14 cellular contexts compared by ENCODE assay signal in the genomic region with DNA sequence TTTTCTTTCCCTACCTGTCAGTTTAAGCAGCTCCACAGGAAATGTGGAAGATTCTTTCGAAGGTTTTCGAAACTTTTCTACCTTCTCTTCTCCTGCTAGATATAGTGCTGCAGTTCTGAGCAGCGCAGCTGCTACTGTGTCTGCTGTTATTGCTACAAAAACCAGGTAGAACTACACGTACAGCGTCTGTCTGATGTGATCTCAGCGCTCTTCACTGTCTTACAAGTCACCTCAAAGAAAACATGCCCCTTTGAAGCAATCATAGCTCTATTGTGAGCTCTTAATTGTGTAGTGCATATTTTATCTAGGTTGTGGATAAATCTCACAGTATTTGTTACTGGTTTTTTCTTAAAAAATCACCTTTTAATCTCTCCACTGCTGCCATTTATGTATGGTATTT.
DNase-seq lines count a peak whose midpoint lies in the region; ATAC-seq and TF ChIP-seq lines count a peak whose summit lies in the region.
"Had no signal": no experiment of that assay in that cellular context is flagged by ENCODE, and none has a peak within 500 bp of the region (broad histone marks: within the 10 kb centered on the region; RNA-seq: fewer than 3 reads in every experiment).

No MANE protein-coding gene starts in this region.

- no peak overlapping the region for H3K18ac ChIP-seq in neuronal stem cell (ENCODE audit: low read length)

- no peaks in the 10 kb centered on the region for H3K9me3 Mint-ChIP-seq in activated naive CD4-positive, alpha-beta T cell treated with anti-CD3 and anti-CD28 coated beads for 36 hours
- H3K9me3 Mint-ChIP-seq in activated naive CD4-positive, alpha-beta T cell treated with anti-CD3 and anti-CD28 coated beads, Interleukin-2, amount 10 ng/mL, durations not matched to agents 7 days and 5 days = no peaks in the 10 kb centered on the region
- H3K9me3 Mint-ChIP-seq in CD4-positive, alpha-beta T cell = no peaks in the 10 kb centered on the region
- H3K9me3 Mint-ChIP-seq in activated CD8-positive, alpha-beta memory T cell treated with anti-CD3 and anti-CD28 coated beads, Interleukin-2, amount 10 ng/mL, durations not matched to agents 7 days and 5 days (ENCODE audit: low read depth) = no peaks in the 10 kb centered on the region
- H3K9me3 Mint-ChIP-seq: CD4-positive, alpha-beta memory T cell; H9 had no signal

- POLR2A ChIA-PET in CD4-positive, alpha-beta T cell (lab: Charles Lee) = interaction anchor here (1.1 kb wide), 1 partner anchor 11 kb away, joined by 3 read pairs; no protein-coding TSS in a partner anchor

- CTCF ChIA-PET in activated naive CD4-positive, alpha-beta T cell treated with anti-CD3 and anti-CD28 coated beads for 36 hours (lab: Charles Lee) = interaction anchor here (0.5 to 1.4 kb wide), 4 partner anchors 12 to 203 kb away, joined by 3 to 4 read pairs (median 4); no protein-coding TSS in a partner anchor
- CTCF ChIA-PET in activated naive CD4-positive, alpha-beta T cell treated with anti-CD3 and anti-CD28 coated beads, Interleukin-2, amount 10 ng/mL, durations not matched to agents 7 days and 5 days (lab: Charles Lee) = interaction anchor here (0.6 to 2.5 kb wide), 4 partner anchors 10 to 1190 kb away, joined by 4 to 7 read pairs (median 5); no protein-coding TSS in a partner anchor
- CTCF ChIA-PET in CD4-positive, alpha-beta T cell (lab: Charles Lee) = no interaction called here
- CTCF ChIA-PET in activated CD8-positive, alpha-beta memory T cell treated with anti-CD3 and anti-CD28 coated beads, Interleukin-2, amount 10 ng/mL, durations not matched to agents 7 days and 5 days (lab: Charles Lee) = interaction anchor here (0.7 to 1.9 kb wide), 3 partner anchors 9 to 13 kb away, joined by 3 to 7 read pairs (median 3); no protein-coding TSS in a partner anchor

- no peak overlapping the region for H2AK5ac ChIP-seq in neuronal stem cell (ENCODE audit: low read depth, low read length)

- H3K14ac ChIP-seq in neuronal stem cell (ENCODE audit: low read length) = no peak overlapping the region

- H2BK15ac ChIP-seq in neuronal stem cell (ENCODE audit: low read length) = no peak overlapping the region

- no peaks in the 10 kb centered on the region for H3K9me3 ChIP-seq in CD4-positive, alpha-beta T cell (ENCODE audit: control insufficient read depth, low read length)
- no peaks in the 10 kb centered on the region for H3K9me3 ChIP-seq in DND-41 (ENCODE audit: insufficient read depth, low read length, severe bottlenecking)
- H3K9me3 ChIP-seq in neuronal stem cell (replicated peaks in 1 of 2; ENCODE audit: control insufficient read depth in 2 of 2, insufficient read depth in 1 of 2, low read depth in 1 of 2, low read length in 2 of 2) = no peaks in the 10 kb centered on the region
- H3K9me3 ChIP-seq: Caco-2 had no signal

- TF ChIP-seq CTCF in CD4-positive, alpha-beta T cell (IDR thresholded peaks at IDR 0.05) = no peak
- TF ChIP-seq CTCF in DND-41 (IDR thresholded peaks at IDR 0.05; ENCODE audit: borderline replicate concordance, extremely low read depth, low read length, poor library complexity, severe bottlenecking) = no peak

- no peak overlapping the region for H3K27ac ChIP-seq in CD4-positive, alpha-beta T cell (ENCODE audit: low read depth, low read length)
- H3K27ac ChIP-seq in DND-41 (ENCODE audit: low read length) = no peak overlapping the region
- H3K27ac ChIP-seq in neuronal stem cell (replicated peaks; ENCODE audit: low read length) = no peak overlapping the region

- H3K9ac ChIP-seq in DND-41 (ENCODE audit: low read depth, low read length) (no peak overlapping the region), neuronal stem cell (ENCODE audit: low read depth, low read length, poor library complexity) (no peak overlapping the region)

- no peak overlapping the region for H4K8ac ChIP-seq in neuronal stem cell (ENCODE audit: low read depth, low read length)

- H3K27me3 Mint-ChIP-seq in activated naive CD4-positive, alpha-beta T cell treated with anti-CD3 and anti-CD28 coated beads for 36 hours (ENCODE audit: low read depth) = no peaks in the 10 kb centered on the region
- H3K27me3 Mint-ChIP-seq in activated naive CD4-positive, alpha-beta T cell treated with anti-CD3 and anti-CD28 coated beads, Interleukin-2, amount 10 ng/mL, durations not matched to agents 7 days and 5 days = no peaks in the 10 kb centered on the region
- no peaks in the 10 kb centered on the region for H3K27me3 Mint-ChIP-seq in CD4-positive, alpha-beta T cell
- no peaks in the 10 kb centered on the region for H3K27me3 Mint-ChIP-seq in activated CD8-positive, alpha-beta memory T cell treated with anti-CD3 and anti-CD28 coated beads, Interleukin-2, amount 10 ng/mL, durations not matched to agents 7 days and 5 days
- H3K27me3 Mint-ChIP-seq: B cell; CD4-positive, alpha-beta memory T cell had no signal

- H2BK120ac ChIP-seq in neuronal stem cell (ENCODE audit: low read depth, low read length) = no peak overlapping the region

- DNase-seq in activated naive CD4-positive, alpha-beta T cell treated with anti-CD3 and anti-CD28 coated beads for 36 hours = no peak
- no peak for DNase-seq in activated naive CD4-positive, alpha-beta T cell treated with anti-CD3 and anti-CD28 coated beads, Interleukin-2, amount 10 ng/mL, durations not matched to agents 7 days and 5 days
- no peak for DNase-seq in CD4-positive, alpha-beta T cell
- no peak for DNase-seq in DND-41
- DNase-seq in neuronal stem cell (ENCODE audit: low spot score) = no peak
- DNase-seq in SIG-M5 treated with dmso at 0.1 percent for 504 hours (lab: John Stamatoyannopoulos, UW; ENCODE audit: unreplicated experiment) = no peak
- no peak for DNase-seq in activated CD8-positive, alpha-beta memory T cell treated with anti-CD3 and anti-CD28 coated beads, Interleukin-2, amount 10 ng/mL, durations not matched to agents 7 days and 5 days
- DNase-seq: C1 segment of cervical spinal cord; Caco-2; CD4-positive, alpha-beta memory T cell; GF-D8; GOT3; H9 had no signal

- no peak overlapping the region for H3K27ac Mint-ChIP-seq in activated naive CD4-positive, alpha-beta T cell treated with anti-CD3 and anti-CD28 coated beads for 36 hours
- no peak overlapping the region for H3K27ac Mint-ChIP-seq in activated naive CD4-positive, alpha-beta T cell treated with anti-CD3 and anti-CD28 coated beads, Interleukin-2, amount 10 ng/mL, durations not matched to agents 7 days and 5 days
- peak overlapping the region; percentile 52 for H3K27ac Mint-ChIP-seq in CD4-positive, alpha-beta T cell
- H3K27ac Mint-ChIP-seq in activated CD8-positive, alpha-beta memory T cell treated with anti-CD3 and anti-CD28 coated beads, Interleukin-2, amount 10 ng/mL, durations not matched to agents 7 days and 5 days = no peak overlapping the region
- H3K27ac Mint-ChIP-seq: B cell had no signal

- peaks cover 11% of the 10 kb centered on the region for H3K4me1 Mint-ChIP-seq in activated naive CD4-positive, alpha-beta T cell treated with anti-CD3 and anti-CD28 coated beads for 36 hours (ENCODE audit: low read depth)
- H3K4me1 Mint-ChIP-seq in activated naive CD4-positive, alpha-beta T cell treated with anti-CD3 and anti-CD28 coated beads, Interleukin-2, amount 10 ng/mL, durations not matched to agents 7 days and 5 days = peaks cover 11% of the 10 kb centered on the region
- peaks cover 18% of the 10 kb centered on the region for H3K4me1 Mint-ChIP-seq in CD4-positive, alpha-beta T cell (ENCODE audit: low read depth)
- H3K4me1 Mint-ChIP-seq in activated CD8-positive, alpha-beta memory T cell treated with anti-CD3 and anti-CD28 coated beads, Interleukin-2, amount 10 ng/mL, durations not matched to agents 7 days and 5 days = peaks cover 3% of the 10 kb centered on the region
- H3K4me1 Mint-ChIP-seq: B cell, H9 had no signal

- H3K23ac ChIP-seq in neuronal stem cell (ENCODE audit: low read depth, low read length, poor library complexity) = no peak overlapping the region

- H3K4me2 ChIP-seq in DND-41 (ENCODE audit: insufficient read depth, low read length) (no peak overlapping the region), neuronal stem cell (ENCODE audit: insufficient read depth, low read length, poor library complexity, severe bottlenecking) (no peak overlapping the region)

- H4K91ac ChIP-seq in neuronal stem cell (ENCODE audit: low read depth, low read length, poor library complexity) = no peak overlapping the region

- ATAC-seq in CD4-positive, alpha-beta T cell (ENCODE audit: poor library complexity) = peak; percentile 62
- ATAC-seq in DND-41 (ENCODE audit: insufficient read depth, low read depth) = 0 out of 3 replicates have a peak, but pooled peaks have one; percentile 24
- ATAC-seq in activated CD8-positive, alpha-beta memory T cell treated with anti-CD3 and anti-CD28 coated beads, Interleukin-2, amount 10 ng/mL, durations not matched to agents 7 days and 5 days = no peak

- H2BK12ac ChIP-seq in neuronal stem cell (ENCODE audit: low read length) = peak overlapping the region; percentile 84

- H3K4me1 ChIP-seq in DND-41 (ENCODE audit: insufficient read depth, low read length) (no peaks in the 10 kb centered on the region), neuronal stem cell (ENCODE audit: control insufficient read depth in 2 of 2, insufficient read depth in 1 of 2, low read depth in 1 of 2, low read length in 2 of 2) (no peaks in the 10 kb centered on the region)

- H3K4me3 Mint-ChIP-seq in activated naive CD4-positive, alpha-beta T cell treated with anti-CD3 and anti-CD28 coated beads for 36 hours = peak overlapping the region; percentile 44
- no peak overlapping the region for H3K4me3 Mint-ChIP-seq in activated naive CD4-positive, alpha-beta T cell treated with anti-CD3 and anti-CD28 coated beads, Interleukin-2, amount 10 ng/mL, durations not matched to agents 7 days and 5 days
- no peak overlapping the region for H3K4me3 Mint-ChIP-seq in CD4-positive, alpha-beta T cell
- no peak overlapping the region for H3K4me3 Mint-ChIP-seq in activated CD8-positive, alpha-beta memory T cell treated with anti-CD3 and anti-CD28 coated beads, Interleukin-2, amount 10 ng/mL, durations not matched to agents 7 days and 5 days
- H3K4me3 Mint-ChIP-seq: B cell, H9 had no signal

- H3K79me2 ChIP-seq in DND-41 (ENCODE audit: insufficient read depth, low read length) = no peaks in the 10 kb centered on the region

- no peaks in the 10 kb centered on the region for H3K27me3 ChIP-seq in CD4-positive, alpha-beta T cell (ENCODE audit: control insufficient read depth, insufficient read depth, low read length)
- no peaks in the 10 kb centered on the region for H3K27me3 ChIP-seq in DND-41 (ENCODE audit: insufficient read depth, low read length, poor library complexity)
- no peaks in the 10 kb centered on the region for H3K27me3 ChIP-seq in neuronal stem cell (ENCODE audit: control insufficient read depth in 3 of 3, insufficient read depth in 3 of 3, low read depth in 1 of 3, low read length in 3 of 3)

- no peak overlapping the region for H2BK5ac ChIP-seq in neuronal stem cell (ENCODE audit: low read length)

- no peaks in the 10 kb centered on the region for H3K36me3 Mint-ChIP-seq in activated naive CD4-positive, alpha-beta T cell treated with anti-CD3 and anti-CD28 coated beads for 36 hours (ENCODE audit: low read depth)
- no peaks in the 10 kb centered on the region for H3K36me3 Mint-ChIP-seq in activated naive CD4-positive, alpha-beta T cell treated with anti-CD3 and anti-CD28 coated beads, Interleukin-2, amount 10 ng/mL, durations not matched to agents 7 days and 5 days
- no peaks in the 10 kb centered on the region for H3K36me3 Mint-ChIP-seq in CD4-positive, alpha-beta T cell (ENCODE audit: low read depth)
- no peaks in the 10 kb centered on the region for H3K36me3 Mint-ChIP-seq in activated CD8-positive, alpha-beta memory T cell treated with anti-CD3 and anti-CD28 coated beads, Interleukin-2, amount 10 ng/mL, durations not matched to agents 7 days and 5 days

- no peak overlapping the region for H3K4ac ChIP-seq in neuronal stem cell (ENCODE audit: low read length)

- no peak overlapping the region for H2AFZ ChIP-seq in DND-41 (ENCODE audit: low read depth, low read length)
- no peak overlapping the region for H2AFZ ChIP-seq in neuronal stem cell (ENCODE audit: low read length)

- no CpG with 5 or more reads among the region's 6 CpGs for WGBS in neuronal stem cell (ENCODE audit: extremely low coverage in 2 of 2, insufficient read length in 2 of 2, insufficient replicate concordance in 1 of 2), 2 donors

- intact Hi-C loops in activated naive CD4-positive, alpha-beta T cell treated with anti-CD3 and anti-CD28 coated beads for 36 hours (cut with micrococcal nuclease) = no loop called here
- intact Hi-C loops in CD4-positive, alpha-beta T cell (cut with DNase I, micrococcal nuclease) = no loop called here

- no peaks in the 10 kb centered on the region for H4K20me1 ChIP-seq in DND-41 (ENCODE audit: insufficient read depth, low read length)

- no peaks in the 10 kb centered on the region for H3K79me1 ChIP-seq in neuronal stem cell (ENCODE audit: low read depth, low read length)

- H3K4me3 ChIP-seq in DND-41 (ENCODE audit: low read depth in 1 of 2, low read length in 2 of 2) (no peak overlapping the region), neuronal stem cell (ENCODE audit: low read length in 2 of 2) (no peak overlapping the region)

- no peaks in the 10 kb centered on the region for H3K36me3 ChIP-seq in DND-41 (ENCODE audit: insufficient read depth, low read length)
- H3K36me3 ChIP-seq in neuronal stem cell (replicated peaks in 1 of 2; ENCODE audit: control insufficient read depth in 2 of 2, insufficient read depth in 2 of 2, low read length in 2 of 2) = peaks cover 0 to 2% of the 10 kb centered on the region in 2 donors
